Comparison of ENCODE assay signal across 26 cellular contexts in the genomic region with DNA sequence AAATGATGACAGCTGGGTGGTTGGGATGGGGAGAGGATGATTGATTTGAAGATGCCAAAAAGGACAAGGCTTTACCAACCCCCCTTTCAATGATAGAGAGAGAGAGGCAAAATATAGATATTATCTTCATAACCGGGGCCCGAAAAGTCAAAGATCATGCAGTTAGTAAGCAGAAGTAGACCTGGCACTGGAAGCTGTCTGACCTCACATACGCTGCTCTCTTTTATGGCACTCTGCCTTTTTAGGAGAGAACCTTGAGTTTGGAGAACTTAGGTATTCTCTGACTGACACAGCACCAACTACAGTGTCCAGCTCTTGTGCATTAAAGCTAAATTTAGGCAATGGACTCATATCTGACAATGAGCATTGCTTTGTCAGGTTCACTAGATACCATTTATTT.
"Had no signal": no experiment of that assay in that cellular context is flagged by ENCODE, and none has a peak within 500 bp of the region (broad histone marks: within the 10 kb centered on the region; RNA-seq: fewer than 3 reads in every experiment).

No MANE protein-coding gene starts in this region.

- FAIRE-seq: endometrium, frontal cortex, kidney had no signal

- H3K4me1 ChIP-seq: colonic mucosa, foreskin keratinocyte, gastroesophageal sphincter, left lung, lower lobe of right lung had no signal

- DNase-seq: colonic mucosa; cortex of kidney; effector CD8-positive, alpha-beta T cell; effector memory CD8-positive, alpha-beta T cell; endodermal cell; foreskin keratinocyte; heart left ventricle; immature natural killer cell; islet precursor cell; kidney; left cardiac atrium; left lung; left ventricle myocardium superior; lower lobe of right lung; mesenchymal stem cell; mucosa of descending colon; naive B cell; naive thymus-derived CD8-positive, alpha-beta T cell had no signal

- H3K9me3 Mint-ChIP-seq: dendritic cell treated with granulocyte-macrophage colony-stimulating factor and Interleukin-4, amounts not matched to agents 40 ng/mL and 50 ng/mL, for 4 days; effector memory CD8-positive, alpha-beta T cell; endodermal cell; immature natural killer cell; mesothelial cell of epicardium; naive B cell; naive thymus-derived CD8-positive, alpha-beta T cell had no signal

- H3K27ac ChIP-seq: colonic mucosa, epithelial cell of prostate, esophagus muscularis mucosa, foreskin keratinocyte, gastroesophageal sphincter, heart left ventricle, hepatocyte, left lung, lower lobe of right lung had no signal

- H3K79me2 ChIP-seq: hepatocyte had no signal

- H3K27me3 Mint-ChIP-seq: dendritic cell treated with granulocyte-macrophage colony-stimulating factor and Interleukin-4, amounts not matched to agents 40 ng/mL and 50 ng/mL, for 4 days; effector memory CD8-positive, alpha-beta T cell; naive B cell; naive thymus-derived CD8-positive, alpha-beta T cell had no signal

- H3K4me2 ChIP-seq: hepatocyte had no signal

- H3K36me3 Mint-ChIP-seq: immature natural killer cell, mesothelial cell of epicardium, naive B cell had no signal

- H3K9me3 ChIP-seq: colonic mucosa, esophagus muscularis mucosa, gastroesophageal sphincter, heart left ventricle, left lung, lower lobe of right lung, mucosa of descending colon had no signal

- H3K27ac Mint-ChIP-seq: dendritic cell treated with granulocyte-macrophage colony-stimulating factor and Interleukin-4, amounts not matched to agents 40 ng/mL and 50 ng/mL, for 4 days; endodermal cell; immature natural killer cell; mesothelial cell of epicardium had no signal

- H3K27me3 ChIP-seq: colonic mucosa, esophagus muscularis mucosa, foreskin keratinocyte, gastroesophageal sphincter, heart left ventricle, hepatocyte, left lung had no signal

- H3K36me3 ChIP-seq: colonic mucosa, esophagus muscularis mucosa, gastroesophageal sphincter, heart left ventricle, left lung, lower lobe of right lung had no signal

- H3K4me3 Mint-ChIP-seq: dendritic cell treated with granulocyte-macrophage colony-stimulating factor and Interleukin-4, amounts not matched to agents 40 ng/mL and 50 ng/mL, for 4 days; effector memory CD8-positive, alpha-beta T cell; endodermal cell; immature natural killer cell; mesothelial cell of epicardium; naive B cell; naive thymus-derived CD8-positive, alpha-beta T cell had no signal

- H3K4me3 ChIP-seq: colonic mucosa, esophagus muscularis mucosa, gastroesophageal sphincter, heart left ventricle, hepatocyte, left lung, lower lobe of right lung, mucosa of descending colon had no signal

- ATAC-seq: effector memory CD8-positive, alpha-beta T cell; foreskin keratinocyte; gastroesophageal sphincter; heart left ventricle; left cardiac atrium; left lung; left ventricle myocardium superior; lower lobe of right lung; mucosa of descending colon; naive thymus-derived CD8-positive, alpha-beta T cell had no signal

- H2AFZ ChIP-seq: hepatocyte had no signal

- H3K4me1 Mint-ChIP-seq: immature natural killer cell, naive B cell had no signal
